ENCODE assay signal across 26 cellular contexts in genomic region chr12:126937431-126937830, GRCh38.
"Had no signal": no experiment of that assay in that cellular context is flagged by ENCODE, and none has a peak within 500 bp of the region (broad histone marks: within the 10 kb centered on the region; RNA-seq: fewer than 3 reads in every experiment).

No MANE protein-coding gene starts in this region.

- H3K9ac ChIP-seq: neural progenitor cell, parathyroid adenoma had no signal

- H2AFZ ChIP-seq: neural progenitor cell, parathyroid adenoma had no signal

- H3K36me3 ChIP-seq: neural progenitor cell, ovary, stomach, thoracic aorta, thyroid gland, tibial nerve, upper lobe of left lung, vagina had no signal

- H3K27ac ChIP-seq: neural progenitor cell, ovary, parathyroid adenoma, psoas muscle, skin epidermis, stomach, thoracic aorta, thyroid gland, tibial nerve, upper lobe of left lung, vagina had no signal

- H3K4me2 ChIP-seq: neural progenitor cell had no signal

- H3K9me3 ChIP-seq: ovary, thyroid gland, upper lobe of left lung, vagina had no signal

- ATAC-seq: naive thymus-derived CD4-positive, alpha-beta T cell; natural killer cell; sciatic nerve; stimulated activated effector memory CD8-positive, alpha-beta T cell treated with anti-CD3 and anti-CD28 coated beads, Interleukin-12 subunit alpha, Interleukin-12 subunit beta, amount 100 ng/mL, for 72 hours; stimulated activated naive B cell treated with anti-CD40 and anti-IgM and Interleukin-4, amounts not matched to agents 10 μg/mL and 1 μg/mL and 100 μg/mL, for 72 hours had no signal

- H3K27me3 ChIP-seq: neural progenitor cell, ovary, stomach, thyroid gland, tibial nerve, upper lobe of left lung, vagina had no signal

- DNase-seq: naive thymus-derived CD4-positive, alpha-beta T cell; natural killer cell; occipital lobe; ovary; posterior cingulate gyrus; psoas muscle; right cardiac atrium; stimulated activated CD4-positive, alpha-beta T cell treated with anti-CD3 and anti-CD28 coated beads, Interleukin-15, amount 100 ng/mL, for 24 hours; stimulated activated CD4-positive, alpha-beta T cell treated with anti-CD3 and anti-CD28 coated beads, Interleukin-2, amount 100 ng/mL, for 24 hours; stimulated activated CD4-positive, alpha-beta T cell treated with anti-CD3 and anti-CD28 coated beads, Interleukin-2, amount 100 ng/mL, for 48 hours; stimulated activated CD4-positive, alpha-beta T cell treated with anti-CD3 and anti-CD28 coated beads, Interleukin-4, amount 100 ng/mL, for 24 hours; stimulated activated naive B cell treated with anti-CD40 and anti-IgM and Interleukin-4, amounts not matched to agents 10 μg/mL and 1 μg/mL and 100 μg/mL, for 72 hours; stimulated activated naive CD4-positive, alpha-beta T cell treated with Interleukin-2 at 50 U/mL for 16 hours; stomach; thyroid gland; trophoblast cell; upper lobe of left lung had no signal

- FAIRE-seq: urothelium cell line had no signal

- H3K79me2 ChIP-seq: parathyroid adenoma had no signal

- H3K4me1 ChIP-seq: neural progenitor cell, parathyroid adenoma, psoas muscle, thyroid gland, tibial nerve, upper lobe of left lung, vagina had no signal

- H3K4me3 ChIP-seq: neural progenitor cell, ovary, skin epidermis, stomach, thoracic aorta, thyroid gland, tibial nerve, upper lobe of left lung, vagina had no signal
